ENCODE assay signal across 9 cellular contexts in genomic region chr17:7856081-7856791, GRCh38. TPM values are rescaled to one million over a fixed set of nuclear protein-coding genes. Genes with fewer than 3 reads are reported as not detected.
DNase-seq lines count a peak whose midpoint lies in the region; ATAC-seq and TF ChIP-seq lines count a peak whose summit lies in the region.
"Had no signal": no experiment of that assay in that cellular context is flagged by ENCODE, and none has a peak within 500 bp of the region (broad histone marks: within the 10 kb centered on the region; RNA-seq: fewer than 3 reads in every experiment).

No MANE protein-coding gene starts in this region.

- peaks cover 43% of the 10 kb centered on the region for H3K36me3 ChIP-seq in DND-41 (ENCODE audit: insufficient read depth, low read length)
- no peaks in the 10 kb centered on the region for H3K36me3 ChIP-seq in hepatocyte (replicated peaks; ENCODE audit: insufficient read depth, low read depth)
- peaks cover 0 to 68% (median 30%) of the 10 kb centered on the region in 6 donors for H3K36me3 ChIP-seq in spleen

- DNase-seq in DND-41 (peak; percentile 16), LNCaP clone FGC (ENCODE audit: low read depth) (no peak), hepatocyte (ENCODE audit: low spot score) (peak; percentile 65), spleen (peak; percentile 91), activated gamma-delta T cell (lab: John Stamatoyannopoulos, UW) (no peak)
- peak; percentile 54 for DNase-seq in activated CD4-positive, alpha-beta memory T cell treated with anti-CD3 and anti-CD28 coated beads, Interleukin-2, amount 10 ng/mL, durations not matched to agents 7 days and 5 days
- no peak for DNase-seq in activated naive CD8-positive, alpha-beta T cell treated with anti-CD3 and anti-CD28 coated beads for 36 hours

- TF ChIP-seq CTCF in DND-41 (IDR thresholded peaks at IDR 0.05; ENCODE audit: borderline replicate concordance, extremely low read depth, low read length, poor library complexity, severe bottlenecking) (no peak), LNCaP clone FGC (IDR thresholded peaks at IDR 0.05; ENCODE audit: control insufficient read depth, extremely low read depth, insufficient read depth) (no peak), hepatocyte (IDR thresholded peaks at IDR 0.05; ENCODE audit: poor library complexity) (no peak), spleen (IDR thresholded peaks at IDR 0.05 in 8 of 11, conservative IDR thresholded peaks at IDR 0.05 in 3 of 11) (no peak)

- intact Hi-C loops in spleen (cut with DNase I; ENCODE audit: low total_unique reads), result no loop called here

- CTCF ChIA-PET in activated CD4-positive, alpha-beta memory T cell treated with anti-CD3 and anti-CD28 coated beads, Interleukin-2, amount 10 ng/mL, durations not matched to agents 7 days and 5 days (lab: Charles Lee), result interaction anchor here (0.7 to 2.3 kb wide), 13 partner anchors 9 to 186 kb away, joined by 3 to 24 read pairs (median 6); partner anchors contain the start of genes KDM6B, RNF227 and TP53

- H3K27me3 ChIP-seq in DND-41 (ENCODE audit: insufficient read depth, low read length, poor library complexity) (no peaks in the 10 kb centered on the region), hepatocyte (no peaks in the 10 kb centered on the region), spleen (replicated peaks in 1 of 7) (no peaks in the 10 kb centered on the region)

- H3K9me3 Mint-ChIP-seq in activated CD4-positive, alpha-beta memory T cell treated with anti-CD3 and anti-CD28 coated beads, Interleukin-2, amount 10 ng/mL, durations not matched to agents 7 days and 5 days, result no peaks in the 10 kb centered on the region
- no peaks in the 10 kb centered on the region for H3K9me3 Mint-ChIP-seq in activated naive CD8-positive, alpha-beta T cell treated with anti-CD3 and anti-CD28 coated beads for 36 hours
- H3K9me3 Mint-ChIP-seq: T-helper 1 cell treated with Interleukin-12 subunit alpha and Interleukin-12 subunit beta and Interleukin-4 antibody, amounts not matched to agents 30 μg/mL and 1 μg/mL, for 36 hours had no signal

- H3K9me2 ChIP-seq in hepatocyte (replicated peaks; ENCODE audit: insufficient read depth), result no peaks in the 10 kb centered on the region

- H4K20me1 ChIP-seq in DND-41 (ENCODE audit: insufficient read depth, low read length) (peaks cover 2% of the 10 kb centered on the region; the same call in 1 of the 2 replicates), hepatocyte (ENCODE audit: insufficient read depth, poor library complexity, severe bottlenecking) (peaks cover 19% of the 10 kb centered on the region)

- no peak overlapping the region for H3K4me3 Mint-ChIP-seq in activated CD4-positive, alpha-beta memory T cell treated with anti-CD3 and anti-CD28 coated beads, Interleukin-2, amount 10 ng/mL, durations not matched to agents 7 days and 5 days
- no peak overlapping the region for H3K4me3 Mint-ChIP-seq in activated naive CD8-positive, alpha-beta T cell treated with anti-CD3 and anti-CD28 coated beads for 36 hours
- H3K4me3 Mint-ChIP-seq: T-helper 1 cell treated with Interleukin-12 subunit alpha and Interleukin-12 subunit beta and Interleukin-4 antibody, amounts not matched to agents 30 μg/mL and 1 μg/mL, for 36 hours had no signal

- peaks cover 17% of the 10 kb centered on the region for H3K4me1 Mint-ChIP-seq in activated CD4-positive, alpha-beta memory T cell treated with anti-CD3 and anti-CD28 coated beads, Interleukin-2, amount 10 ng/mL, durations not matched to agents 7 days and 5 days
- H3K4me1 Mint-ChIP-seq in activated naive CD8-positive, alpha-beta T cell treated with anti-CD3 and anti-CD28 coated beads for 36 hours, result peaks cover 30% of the 10 kb centered on the region

- H2AFZ ChIP-seq in DND-41 (ENCODE audit: low read depth, low read length) (peak overlapping the region; percentile 96), hepatocyte (no peak overlapping the region)

- peak overlapping the region; percentile 100 for H3K4me2 ChIP-seq in DND-41 (ENCODE audit: insufficient read depth, low read length)
- peak overlapping the region; percentile 93 for H3K4me2 ChIP-seq in hepatocyte

- 16% methylated on average over 26 of the region's 26 CpGs for WGBS in hepatocyte (ENCODE audit: low lambda C conversion rate, missing lambda C conversion rate)
- WGBS in spleen, 5 donors, result 4 to 9% (median 8%) methylated on average over 23 to 26 of the region's 26 CpGs

- no peak for TF ChIP-seq POLR2A in spleen (IDR thresholded peaks at IDR 0.05)

- peak overlapping the region; percentile 79 for H3K9ac ChIP-seq in DND-41 (ENCODE audit: low read depth, low read length)

- H3K27me3 Mint-ChIP-seq in activated CD4-positive, alpha-beta memory T cell treated with anti-CD3 and anti-CD28 coated beads, Interleukin-2, amount 10 ng/mL, durations not matched to agents 7 days and 5 days, result no peaks in the 10 kb centered on the region
- H3K27me3 Mint-ChIP-seq in activated naive CD8-positive, alpha-beta T cell treated with anti-CD3 and anti-CD28 coated beads for 36 hours, result no peaks in the 10 kb centered on the region

- H3K4me1 ChIP-seq in DND-41 (ENCODE audit: insufficient read depth, low read length) (peaks cover 48% of the 10 kb centered on the region), hepatocyte (ENCODE audit: insufficient read depth) (peaks cover 34% of the 10 kb centered on the region), spleen (peaks cover 37 to 78% (median 55%) of the 10 kb centered on the region in 6 donors)

- ATAC-seq in DND-41 (ENCODE audit: insufficient read depth, low read depth) (no peak), GM18511 (IDR thresholded peaks at IDR 0.05; ENCODE audit: unreplicated experiment) (no peak)

- POLR2A ChIA-PET in activated CD4-positive, alpha-beta memory T cell treated with anti-CD3 and anti-CD28 coated beads, Interleukin-2, amount 10 ng/mL, durations not matched to agents 7 days and 5 days (lab: Charles Lee), result interaction anchor here (0.6 to 3.1 kb wide), 13 partner anchors 11 to 272 kb away, joined by 3 to 32 read pairs (median 4); partner anchors contain the start of genes CHD3, CNTROB, KDM6B and TP53

- H3K27ac ChIP-seq in DND-41 (ENCODE audit: low read length), result peak overlapping the region; percentile 98
- peak overlapping the region; percentile 91 for H3K27ac ChIP-seq in hepatocyte
- peak overlapping the region; percentile 76 to 99 (median 95) for H3K27ac ChIP-seq in spleen

- H3K79me2 ChIP-seq in DND-41 (ENCODE audit: insufficient read depth, low read length) (peaks cover 35% of the 10 kb centered on the region), hepatocyte (peaks cover 44% of the 10 kb centered on the region)

- H3K4me3 ChIP-seq in DND-41 (ENCODE audit: low read depth in 1 of 2, low read length in 2 of 2), result peak overlapping the region; percentile 73 to 83
- H3K4me3 ChIP-seq in LNCaP clone FGC (ENCODE audit: low read depth, low read length), result peak overlapping the region; percentile 63
- peak overlapping the region; percentile 42 for H3K4me3 ChIP-seq in hepatocyte
- H3K4me3 ChIP-seq in spleen, result peak overlapping the region; percentile 43 to 80 (median 71)

- H3K27ac Mint-ChIP-seq in activated CD4-positive, alpha-beta memory T cell treated with anti-CD3 and anti-CD28 coated beads, Interleukin-2, amount 10 ng/mL, durations not matched to agents 7 days and 5 days, result no peak overlapping the region
- H3K27ac Mint-ChIP-seq in activated naive CD8-positive, alpha-beta T cell treated with anti-CD3 and anti-CD28 coated beads for 36 hours, result no peak overlapping the region
- H3K27ac Mint-ChIP-seq: T-helper 1 cell treated with Interleukin-12 subunit alpha and Interleukin-12 subunit beta and Interleukin-4 antibody, amounts not matched to agents 30 μg/mL and 1 μg/mL, for 36 hours had no signal

- H3K9me3 ChIP-seq in DND-41 (ENCODE audit: insufficient read depth, low read length, severe bottlenecking) (no peaks in the 10 kb centered on the region), hepatocyte (ENCODE audit: low read depth) (no peaks in the 10 kb centered on the region), spleen (no peaks in the 10 kb centered on the region)

- peaks cover 6% of the 10 kb centered on the region for H3K36me3 Mint-ChIP-seq in activated CD4-positive, alpha-beta memory T cell treated with anti-CD3 and anti-CD28 coated beads, Interleukin-2, amount 10 ng/mL, durations not matched to agents 7 days and 5 days (ENCODE audit: low read depth)
- H3K36me3 Mint-ChIP-seq in activated naive CD8-positive, alpha-beta T cell treated with anti-CD3 and anti-CD28 coated beads for 36 hours, result peaks cover 16% of the 10 kb centered on the region

RNA-seq across cellular contexts. Expression of gene NAA38, which starts 1.1 kb away (rescaled TPM):
- total RNA-seq in activated CD4-positive, alpha-beta memory T cell treated with anti-CD3 and anti-CD28 coated beads, Interleukin-2, amount 10 ng/mL, durations not matched to agents 7 days and 5 days, result 10 to 100 TPM; 69.8 to 76.9 TPM
- total RNA-seq in hepatocyte (49.2 and 66.0 TPM in 2 replicates), spleen (100 to 1,000 TPM in 1 of 7 donors, 10 to 100 TPM in 6; 51.0 to 111 (median 56.9) TPM)
- polyA plus RNA-seq in hepatocyte (147 and 154 TPM in 2 replicates), spleen (100 to 1,000 TPM; 119 to 185 (median 182) TPM)
- 10 to 100 TPM; 65.2 to 66.6 TPM for total RNA-seq in activated naive CD8-positive, alpha-beta T cell treated with anti-CD3 and anti-CD28 coated beads for 36 hours

RNA-seq across cellular contexts. Expression of gene TMEM88, which starts 1.4 kb away (rescaled TPM):
- 1 to 10 TPM in 1 of 2 experiments, under 1 TPM in 1; 0.78 to 1.5 TPM for total RNA-seq in activated CD4-positive, alpha-beta memory T cell treated with anti-CD3 and anti-CD28 coated beads, Interleukin-2, amount 10 ng/mL, durations not matched to agents 7 days and 5 days
- total RNA-seq in hepatocyte, result 59.6 and 73.3 TPM in 2 replicates
- polyA plus RNA-seq in hepatocyte, result 241 and 328 TPM in 2 replicates
- total RNA-seq in spleen, result 10 to 100 TPM in 5 of 7 donors, 1 to 10 TPM in 2; 5.2 to 31.8 (median 18.0) TPM
- 10 to 100 TPM in 1 of 3 donors, 1 to 10 TPM in 2; 5.5 to 26.2 (median 9.5) TPM for polyA plus RNA-seq in spleen
- 1 to 10 TPM; 4.2 to 4.8 TPM for total RNA-seq in activated naive CD8-positive, alpha-beta T cell treated with anti-CD3 and anti-CD28 coated beads for 36 hours

RNA-seq across cellular contexts. Expression of gene CYB5D1, which starts 1.6 kb away (rescaled TPM):
- total RNA-seq in activated CD4-positive, alpha-beta memory T cell treated with anti-CD3 and anti-CD28 coated beads, Interleukin-2, amount 10 ng/mL, durations not matched to agents 7 days and 5 days, result 1 to 10 TPM; 5.3 to 7.5 TPM
- total RNA-seq in hepatocyte, result 9.1 and 14.1 TPM in 2 replicates
- polyA plus RNA-seq in hepatocyte, result 12.2 and 15.1 TPM in 2 replicates
- 10 to 100 TPM in 1 of 7 donors, 1 to 10 TPM in 6; 4.1 to 13.2 (median 5.9) TPM for total RNA-seq in spleen
- polyA plus RNA-seq in spleen, result 1 to 10 TPM; 2.1 to 3.8 (median 2.9) TPM
- 10 to 100 TPM; 18.6 to 20.1 TPM for total RNA-seq in activated naive CD8-positive, alpha-beta T cell treated with anti-CD3 and anti-CD28 coated beads for 36 hours

RNA-seq across cellular contexts. Expression of gene KDM6B, which starts 22.2 kb away (rescaled TPM):
- 10 to 100 TPM; 20.9 to 23.7 TPM for total RNA-seq in activated CD4-positive, alpha-beta memory T cell treated with anti-CD3 and anti-CD28 coated beads, Interleukin-2, amount 10 ng/mL, durations not matched to agents 7 days and 5 days
- total RNA-seq in hepatocyte (3.3 and 5.9 TPM in 2 replicates), spleen (100 to 1,000 TPM in 1 of 7 donors, 10 to 100 TPM in 6; 22.3 to 110 (median 60.8) TPM)
- polyA plus RNA-seq in hepatocyte (10.2 and 11.3 TPM in 2 replicates), spleen (10 to 100 TPM in 1 of 3 donors, 1 to 10 TPM in 2; 2.9 to 11.7 (median 4.0) TPM)
- 10 to 100 TPM; 44.5 to 47.6 TPM for total RNA-seq in activated naive CD8-positive, alpha-beta T cell treated with anti-CD3 and anti-CD28 coated beads for 36 hours

RNA-seq across cellular contexts. Expression of gene CHD3, which starts 32.4 kb away (rescaled TPM):
- total RNA-seq in activated CD4-positive, alpha-beta memory T cell treated with anti-CD3 and anti-CD28 coated beads, Interleukin-2, amount 10 ng/mL, durations not matched to agents 7 days and 5 days, result 100 to 1,000 TPM; 127 to 131 TPM
- total RNA-seq in hepatocyte (65.6 and 75.3 TPM in 2 replicates), spleen (100 to 1,000 TPM in 2 of 7 donors, 10 to 100 TPM in 5; 60.9 to 117 (median 83.6) TPM)
- polyA plus RNA-seq in hepatocyte (41.2 and 49.4 TPM in 2 replicates), spleen (10 to 100 TPM; 37.0 to 84.3 (median 71.8) TPM)
- 100 to 1,000 TPM; 123 to 129 TPM for total RNA-seq in activated naive CD8-positive, alpha-beta T cell treated with anti-CD3 and anti-CD28 coated beads for 36 hours

Comparison
In these comparisons a context has a peak if more than half of its experiments do, and no peak if none do; other contexts are left out.
1. DNase-seq: peak in DND-41 (single experiment), activated CD4-positive, alpha-beta memory T cell treated with anti-CD3 and anti-CD28 coated beads, Interleukin-2, amount 10 ng/mL, durations not matched to agents 7 days and 5 days (single experiment), hepatocyte (single experiment) and spleen (single experiment); none in LNCaP clone FGC (single experiment), activated gamma-delta T cell (single experiment) and activated naive CD8-positive, alpha-beta T cell treated with anti-CD3 and anti-CD28 coated beads for 36 hours (single experiment).
2. Peak in every context shown above with its lines, with median percentiles within 50 percentile points of each other: H3K27ac ChIP-seq and H3K4me3 ChIP-seq.